Comparison of ENCODE assay signal across 23 cellular contexts in the genomic region with DNA sequence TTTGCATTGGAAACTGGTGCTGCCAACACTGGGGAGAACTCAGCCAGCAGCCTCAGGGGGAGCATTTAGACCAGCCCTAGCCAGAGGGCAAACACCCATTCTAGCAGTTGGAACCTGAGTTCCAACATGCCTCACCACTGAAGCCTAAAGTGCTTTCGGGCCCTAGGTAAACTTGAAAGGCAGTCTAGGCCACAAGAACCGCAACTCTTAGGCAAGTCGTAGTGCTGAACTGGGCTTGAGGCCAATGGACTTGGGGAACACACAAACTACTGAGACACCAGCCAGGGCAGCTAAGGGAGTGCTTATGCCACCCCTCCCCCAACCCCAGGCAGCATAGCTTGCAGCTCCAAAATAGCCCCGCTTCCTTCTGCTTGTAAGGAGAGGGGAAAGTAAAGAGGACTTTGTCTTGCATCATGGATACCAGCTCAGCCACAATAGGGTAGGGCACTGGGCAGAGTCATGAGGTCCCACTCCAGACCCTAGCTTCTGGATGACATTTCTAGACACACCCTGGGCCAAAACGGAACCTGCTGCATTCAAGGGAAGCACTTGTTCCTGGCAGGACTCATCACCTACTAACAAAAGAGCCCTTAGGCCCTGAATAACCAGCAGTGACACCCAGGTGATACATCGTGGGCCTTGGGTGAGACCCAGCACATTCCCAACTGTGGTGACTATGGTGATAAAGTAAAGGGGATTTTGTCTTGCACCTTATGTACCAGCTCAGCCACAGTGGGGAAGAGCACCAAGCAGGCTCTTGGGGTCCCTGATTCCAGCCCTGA. TPM values are rescaled to one million over a fixed set of nuclear protein-coding genes. Genes with fewer than 3 reads are reported as not detected.
DNase-seq lines count a peak whose midpoint lies in the region; ATAC-seq and TF ChIP-seq lines count a peak whose summit lies in the region.
"Had no signal": no experiment of that assay in that cellular context is flagged by ENCODE, and none has a peak within 500 bp of the region (broad histone marks: within the 10 kb centered on the region; RNA-seq: fewer than 3 reads in every experiment).

No MANE protein-coding gene starts in this region.

- no peak overlapping the region for H2AFZ ChIP-seq in trophoblast cell (ENCODE audit: insufficient read depth, low read length, poor library complexity)

- no peak overlapping the region for H2AK5ac ChIP-seq in trophoblast cell (ENCODE audit: low read length)

- H3K4me2 ChIP-seq in trophoblast cell (ENCODE audit: low read length): no peak overlapping the region

- H2BK5ac ChIP-seq in trophoblast cell (ENCODE audit: low read depth, low read length, poor library complexity): no peak overlapping the region

- H3K36me3 ChIP-seq in breast epithelium: no peaks in the 10 kb centered on the region
- no peaks in the 10 kb centered on the region for H3K36me3 ChIP-seq in trophoblast cell (ENCODE audit: control insufficient read depth in 1 of 2, insufficient read depth in 2 of 2, low read length in 2 of 2)
- no peaks in the 10 kb centered on the region for H3K36me3 ChIP-seq in effector memory CD4-positive, alpha-beta T cell (ENCODE audit: control insufficient read depth, insufficient read depth, low read length)
- H3K36me3 ChIP-seq: adrenal gland, cardiac muscle cell, thyroid gland had no signal

- H4K8ac ChIP-seq in trophoblast cell (ENCODE audit: low read depth, low read length): no peak overlapping the region

- no peak overlapping the region for H3K14ac ChIP-seq in trophoblast cell (ENCODE audit: low read length)

- H3K79me1 ChIP-seq in trophoblast cell (ENCODE audit: low read length): no peaks in the 10 kb centered on the region

- no peak for TF ChIP-seq POLR2A in breast epithelium (IDR thresholded peaks at IDR 0.05)

- H3K27ac ChIP-seq in HL-60 (replicated peaks): peak overlapping the region; percentile 33
- no peak overlapping the region for H3K27ac ChIP-seq in breast epithelium
- no peak overlapping the region for H3K27ac ChIP-seq in trophoblast cell (ENCODE audit: low read depth, low read length)
- H3K27ac ChIP-seq in effector memory CD4-positive, alpha-beta T cell (ENCODE audit: insufficient read depth, low read length, poor library complexity, severe bottlenecking): no peak overlapping the region
- H3K27ac ChIP-seq: adrenal gland, cardiac muscle cell, coronary artery, thyroid gland had no signal

- TF ChIP-seq CTCF in HL-60 (IDR thresholded peaks at IDR 0.05; ENCODE audit: insufficient read depth, low read length) (no peak), breast epithelium (IDR thresholded peaks at IDR 0.05) (no peak)

- no peak overlapping the region for H3K4ac ChIP-seq in trophoblast cell (ENCODE audit: low read depth, low read length)

- H2BK120ac ChIP-seq in trophoblast cell (ENCODE audit: insufficient read depth, low read length, poor library complexity): no peak overlapping the region

- H3K27me3 ChIP-seq in HL-60 (ENCODE audit: insufficient read depth, poor library complexity, severe bottlenecking) (no peaks in the 10 kb centered on the region), breast epithelium (no peaks in the 10 kb centered on the region), trophoblast cell (ENCODE audit: insufficient read depth, low read length) (no peaks in the 10 kb centered on the region)
- H3K27me3 ChIP-seq in effector memory CD4-positive, alpha-beta T cell (replicated peaks; ENCODE audit: control insufficient read depth, insufficient read depth, low read length, poor library complexity, severe bottlenecking): no peaks in the 10 kb centered on the region
- H3K27me3 ChIP-seq: adrenal gland, cardiac muscle cell, thyroid gland had no signal

- no peak overlapping the region for H4K91ac ChIP-seq in trophoblast cell (ENCODE audit: low read depth, low read length)

- H3K18ac ChIP-seq in trophoblast cell (ENCODE audit: low read length): no peak overlapping the region

- no peak overlapping the region for H4K12ac ChIP-seq in trophoblast cell (ENCODE audit: low read depth, low read length)

- H3K9me3 ChIP-seq in breast epithelium (no peaks in the 10 kb centered on the region), trophoblast cell (ENCODE audit: insufficient read depth, low read depth, low read length) (no peaks in the 10 kb centered on the region)
- H3K9me3 ChIP-seq in effector memory CD4-positive, alpha-beta T cell (ENCODE audit: control insufficient read depth, low read length): peaks cover 5% of the 10 kb centered on the region
- H3K9me3 ChIP-seq: adrenal gland, thyroid gland had no signal

- H3K4me1 ChIP-seq in breast epithelium (no peaks in the 10 kb centered on the region), trophoblast cell (ENCODE audit: control insufficient read depth in 1 of 2, insufficient read depth in 2 of 2, low read length in 2 of 2) (no peaks in the 10 kb centered on the region)
- no peaks in the 10 kb centered on the region for H3K4me1 ChIP-seq in effector memory CD4-positive, alpha-beta T cell (ENCODE audit: control insufficient read depth, insufficient read depth, low read length, poor library complexity, severe bottlenecking)
- H3K4me1 ChIP-seq: adrenal gland, thyroid gland had no signal

- no peaks in the 10 kb centered on the region for H3K79me2 ChIP-seq in trophoblast cell (ENCODE audit: control insufficient read depth, insufficient read depth, low read length, poor library complexity)

- H3K4me3 ChIP-seq in HL-60 (replicated peaks; ENCODE audit: insufficient read depth, low read length): no peak overlapping the region
- H3K4me3 ChIP-seq in breast epithelium: no peak overlapping the region
- H3K4me3 ChIP-seq in trophoblast cell (ENCODE audit: low read depth, low read length): no peak overlapping the region
- H3K4me3 ChIP-seq in effector memory CD4-positive, alpha-beta T cell (ENCODE audit: insufficient read depth, low read depth, low read length, poor library complexity, severe bottlenecking): no peak overlapping the region
- H3K4me3 ChIP-seq: adrenal gland, cardiac muscle cell, coronary artery, K562, lung, thyroid gland had no signal

- WGBS in trophoblast cell (ENCODE audit: extremely low coverage, insufficient coverage, insufficient read length): no CpG with 5 or more reads among the region's 6 CpGs

- intact Hi-C loops in breast epithelium (cut with DNase I; ENCODE audit: low total_unique reads): no loop called here

- no peak overlapping the region for H3K9ac ChIP-seq in trophoblast cell (ENCODE audit: low read length)

- no peak overlapping the region for H3K23ac ChIP-seq in trophoblast cell (ENCODE audit: low read length)

- DNase-seq in HL-60 (ENCODE audit: low read depth in 1 of 2, low spot score in 1 of 2): peak; percentile 89 to 94
- peak; percentile 24 for DNase-seq in RPMI7951 (ENCODE audit: low read depth)
- DNase-seq in breast epithelium (ENCODE audit: low spot score in 2 of 2): peak; percentile 59 to 87
- peak; percentile 50 to 68 for DNase-seq in trophoblast cell
- no peak for DNase-seq in NCI-H1930 (lab: John Stamatoyannopoulos, UW)
- DNase-seq in medulla oblongata (ENCODE audit: extremely low spot score): no peak
- DNase-seq in effector memory CD4-positive, alpha-beta T cell: no peak
- DNase-seq: activated CD4-positive, alpha-beta T cell treated with anti-CD3 and anti-CD28 coated beads for 48 hours; activated naive CD4-positive, alpha-beta T cell; activated T-cell treated with anti-CD3 and anti-CD28 coated beads, Interleukin-2, amount 50 U/mL, for 24 hours; adrenal gland; Calu3; islet precursor cell; NCI-H1436 treated with DMSO at 0.1 percent for 48 hours; stimulated activated CD4-positive, alpha-beta T cell treated with anti-CD3 and anti-CD28 coated beads, Interleukin-15, amount 100 ng/mL, for 24 hours; T-helper 17 cell; thyroid gland had no signal

- H2BK12ac ChIP-seq in trophoblast cell (ENCODE audit: low read length): no peak overlapping the region

- no peak for ATAC-seq in GM19351 (IDR thresholded peaks at IDR 0.05; ENCODE audit: unreplicated experiment)
- ATAC-seq: K562, sciatic nerve, T-helper 17 cell had no signal

RNA-seq across cellular contexts. Expression of gene TEX9, which starts 37.3 kb away (rescaled TPM):
- total RNA-seq in RPMI7951 (2014; rRNA removed; shearing (Covaris generic)): 4.9 and 5.4 TPM in 2 replicates
- total RNA-seq in breast epithelium: 10 to 100 TPM in 2 of 3 donors, 1 to 10 TPM in 1; 3.4 to 38.2 (median 32.1) TPM
- 3.6 and 3.7 TPM in 2 replicates for polyA plus RNA-seq in trophoblast cell (2013)

Comparison
In these comparisons a context has a peak if more than half of its experiments do, and no peak if none do; other contexts are left out.
1. DNase-seq: peak in HL-60 (2 of 2), RPMI7951 (single experiment), breast epithelium (2 of 2) and trophoblast cell (2 of 2); none in NCI-H1930 (0 of 2), medulla oblongata (single experiment) and effector memory CD4-positive, alpha-beta T cell (0 of 3).